Comparison of ENCODE assay signal across 16 cellular contexts in genomic region chr10:105844653-105845052, GRCh38.
DNase-seq lines count a peak whose midpoint lies in the region; ATAC-seq and TF ChIP-seq lines count a peak whose summit lies in the region.
"Had no signal": no experiment of that assay in that cellular context is flagged by ENCODE, and none has a peak within 500 bp of the region (broad histone marks: within the 10 kb centered on the region; RNA-seq: fewer than 3 reads in every experiment).

No MANE protein-coding gene starts in this region.

- H3K4me3 ChIP-seq in HUES64 (ENCODE audit: low read length) (no peak overlapping the region), SK-N-MC (no peak overlapping the region), iPS-20b (ENCODE audit: low read length) (peak overlapping the region; percentile 43; the same call in 1 of the 2 replicates), mammary epithelial cell (replicated peaks in 1 of 3; ENCODE audit: insufficient read depth in 1 of 3, low read depth in 2 of 3, low read length in 3 of 3) (no peak overlapping the region), adrenal gland (no peak overlapping the region)
- H3K4me3 ChIP-seq: GM23248 had no signal

- dilution Hi-C loops in mammary epithelial cell (cut with HindIII; ENCODE audit: low sequenced_read_pairs): no loop called here

- H3K9me3 ChIP-seq in HUES64 (ENCODE audit: insufficient read depth, low read depth, low read length): no peaks in the 10 kb centered on the region
- no peaks in the 10 kb centered on the region for H3K9me3 ChIP-seq in SK-N-MC (ENCODE audit: low read depth, low read length)
- H3K9me3 ChIP-seq in iPS-20b (ENCODE audit: insufficient read depth, low read depth, low read length): peaks cover 4% of the 10 kb centered on the region; the same call in 1 of the 2 replicates
- H3K9me3 ChIP-seq in mammary epithelial cell (replicated peaks; ENCODE audit: insufficient read depth, low read length): no peaks in the 10 kb centered on the region
- no peaks in the 10 kb centered on the region for H3K9me3 ChIP-seq in adrenal gland (replicated peaks in 1 of 3)

- H3K9ac ChIP-seq in HUES64 (ENCODE audit: low read depth, low read length) (no peak overlapping the region), SK-N-MC (ENCODE audit: insufficient read length) (no peak overlapping the region), iPS-20b (ENCODE audit: low read depth, low read length) (peak overlapping the region; percentile 31; the same call in 1 of the 2 replicates), mammary epithelial cell (ENCODE audit: insufficient read depth, low read length) (no peak overlapping the region)
- H3K9ac ChIP-seq: GM23248 had no signal

- intact Hi-C loops in mammary epithelial cell (cut with micrococcal nuclease): no loop called here
- intact Hi-C loops in adrenal gland (cut with DNase I): no loop called here
- intact Hi-C loops in Right ventricle myocardium inferior (cut with DNase I): no loop called here

- TF ChIP-seq CTCF in mammary epithelial cell (conservative IDR thresholded peaks at IDR 0.05 in 1 of 2, IDR thresholded peaks at IDR 0.05 in 1 of 2; ENCODE audit: extremely low read depth in 1 of 2, insufficient read depth in 1 of 2, low read depth in 1 of 2, low read length in 2 of 2): no peak
- TF ChIP-seq CTCF in adrenal gland (IDR thresholded peaks at IDR 0.05): no peak

- BruUV-seq in mammary epithelial cell (replicated peaks; lab: Mats Ljungman, UMichigan): no TSS peak

- no peaks in the 10 kb centered on the region for H3K79me2 ChIP-seq in mammary epithelial cell (ENCODE audit: insufficient read depth, low read length)

- H3K27me3 ChIP-seq in HUES64 (ENCODE audit: insufficient read depth, low read length) (no peaks in the 10 kb centered on the region), iPS-20b (ENCODE audit: insufficient read depth, low read length) (no peaks in the 10 kb centered on the region), mammary epithelial cell (ENCODE audit: insufficient read depth, low read length) (no peaks in the 10 kb centered on the region), adrenal gland (no peaks in the 10 kb centered on the region)

- in situ Hi-C loops in mammary epithelial cell (cut with MboI; ENCODE audit: low sequenced_read_pairs in 2 of 2): no loop called here

- CTCF ChIA-PET in mammary epithelial cell (lab: Charles Lee; ENCODE audit: low non-redundant PET): interaction anchor here (0.6 kb wide), 1 partner anchor 1222 kb away, joined by 4 read pairs; no protein-coding TSS in a partner anchor

- no peak overlapping the region for H2AFZ ChIP-seq in mammary epithelial cell (ENCODE audit: low read depth, low read length)
- H2AFZ ChIP-seq: GM23248 had no signal

- H3K4me1 ChIP-seq in HUES64 (ENCODE audit: insufficient read depth, low read length) (peaks cover 24% of the 10 kb centered on the region), iPS-20b (ENCODE audit: insufficient read depth, low read length) (peaks cover 24% of the 10 kb centered on the region), mammary epithelial cell (ENCODE audit: insufficient read depth, low read length) (no peaks in the 10 kb centered on the region), adrenal gland (replicated peaks in 1 of 2) (no peaks in the 10 kb centered on the region)

- TF ChIP-seq POLR2A in adrenal gland (IDR thresholded peaks at IDR 0.05): no peak

- H3K36me3 ChIP-seq in HUES64 (ENCODE audit: insufficient read depth, low read length) (no peaks in the 10 kb centered on the region), SK-N-MC (ENCODE audit: insufficient read depth, low read length) (no peaks in the 10 kb centered on the region), iPS-20b (ENCODE audit: insufficient read depth, low read depth, low read length) (no peaks in the 10 kb centered on the region), mammary epithelial cell (ENCODE audit: insufficient read depth, low read length) (no peaks in the 10 kb centered on the region), adrenal gland (replicated peaks in 1 of 2) (no peaks in the 10 kb centered on the region)

- 80% methylated on average over 4 of the region's 4 CpGs for WGBS in HUES64
- 30% methylated on average over 4 of the region's 4 CpGs for WGBS in mammary epithelial cell (ENCODE audit: low coverage, missing lambda C conversion rate)
- WGBS in adrenal gland, 4 donors: 51 to 65% (median 57%) methylated on average over 4 of the region's 4 CpGs

- H4K20me1 ChIP-seq in mammary epithelial cell (ENCODE audit: insufficient read depth, low read length): no peaks in the 10 kb centered on the region

- ATAC-seq in Right ventricle myocardium inferior: no peak
- ATAC-seq: HepG2, SK-N-SH treated with all-trans-retinoic acid at 6 μM for 48 hours had no signal

- no peak for DNase-seq in SK-N-MC (ENCODE audit: low read depth, low spot score)
- DNase-seq in renal cortical epithelial cell (ENCODE audit: low read depth): peak; percentile 19
- no peak for DNase-seq in NCI-H1105 treated with DMSO at 0.1 percent for 48 hours (lab: John Stamatoyannopoulos, UW)
- no peak for DNase-seq in mammary epithelial cell
- DNase-seq in adrenal gland: no peak
- DNase-seq in Right ventricle myocardium inferior (ENCODE audit: missing footprints): no peak
- DNase-seq: GM23248, KG1, NCI-H187, NCI-H446 treated with DMSO at 0.1 percent for 48 hours, SHP77 had no signal

- peak overlapping the region; percentile 42; the same call in 1 of the 2 replicates for H3K27ac ChIP-seq in HUES64 (ENCODE audit: low read depth, low read length)
- H3K27ac ChIP-seq in SK-N-MC: peak overlapping the region; percentile 67
- H3K27ac ChIP-seq in iPS-20b (ENCODE audit: low read length): no peak overlapping the region
- H3K27ac ChIP-seq in mammary epithelial cell (ENCODE audit: insufficient read depth, low read depth, low read length): no peak overlapping the region
- H3K27ac ChIP-seq in adrenal gland: no peak overlapping the region
- H3K27ac ChIP-seq: C4-2B, GM23248 had no signal

- no peak overlapping the region for H3K4me2 ChIP-seq in mammary epithelial cell (ENCODE audit: insufficient read depth, low read depth, low read length)

Comparison
In these comparisons a context has a peak if more than half of its experiments do, and no peak if none do; other contexts are left out.
1. H3K27ac ChIP-seq: peak in HUES64 (single experiment) and SK-N-MC (single experiment); none in iPS-20b (single experiment), mammary epithelial cell (single experiment) and adrenal gland (0 of 5).